In genomic region chr6:45430590-45431202, GRCh38 we compare ENCODE assay signal across 17 cellular contexts. TPM values are rescaled to one million over a fixed set of nuclear protein-coding genes. Genes with fewer than 3 reads are reported as not detected.
DNase-seq lines count a peak whose midpoint lies in the region; ATAC-seq and TF ChIP-seq lines count a peak whose summit lies in the region.
"Had no signal": no experiment of that assay in that cellular context is flagged by ENCODE, and none has a peak within 500 bp of the region (broad histone marks: within the 10 kb centered on the region; RNA-seq: fewer than 3 reads in every experiment).

No MANE protein-coding gene starts in this region.

- H3K4me1 Mint-ChIP-seq in CD4-positive, alpha-beta T cell (ENCODE audit: low read depth) = peaks cover 72% of the 10 kb centered on the region
- H3K4me1 Mint-ChIP-seq: brain had no signal

- CTCF ChIA-PET in CD4-positive, alpha-beta T cell (lab: Charles Lee) = interaction anchor here (1.0 to 1.2 kb wide), 2 partner anchors 11 to 65 kb away, joined by 3 read pairs; no protein-coding TSS in a partner anchor
- CTCF ChIA-PET in PC-9 (lab: Charles Lee) = no interaction called here

- peak overlapping the region; percentile 15 for H3K27ac Mint-ChIP-seq in CD4-positive, alpha-beta T cell
- H3K27ac Mint-ChIP-seq: brain had no signal

- H3K9me2 ChIP-seq in PC-9 (ENCODE audit: insufficient read depth) = no peaks in the 10 kb centered on the region

- no peaks in the 10 kb centered on the region for H3F3A ChIP-seq in PC-9 (ENCODE audit: insufficient read depth, low read depth)

- H3K36me3 ChIP-seq in DND-41 (ENCODE audit: insufficient read depth, low read length) = peaks cover 14% of the 10 kb centered on the region
- H3K36me3 ChIP-seq in SJCRH30 = peaks cover 65% of the 10 kb centered on the region
- H3K36me3 ChIP-seq in PC-9 (ENCODE audit: low read depth) = peaks cover 5% of the 10 kb centered on the region
- H3K36me3 ChIP-seq: thyroid gland had no signal

- no peaks in the 10 kb centered on the region for H3K9me3 ChIP-seq in CD4-positive, alpha-beta T cell (ENCODE audit: control insufficient read depth, low read length)
- H3K9me3 ChIP-seq in DND-41 (ENCODE audit: insufficient read depth, low read length, severe bottlenecking) = no peaks in the 10 kb centered on the region
- H3K9me3 ChIP-seq in SJCRH30 (replicated peaks) = no peaks in the 10 kb centered on the region
- H3K9me3 ChIP-seq in PC-9 (ENCODE audit: insufficient read depth, low read depth) = no peaks in the 10 kb centered on the region
- H3K9me3 ChIP-seq: thyroid gland had no signal

- no peak overlapping the region for H3K9ac ChIP-seq in DND-41 (ENCODE audit: low read depth, low read length)

- peaks cover 16% of the 10 kb centered on the region; the same call in 1 of the 2 replicates for H3K79me2 ChIP-seq in DND-41 (ENCODE audit: insufficient read depth, low read length)
- no peaks in the 10 kb centered on the region for H3K79me2 ChIP-seq in PC-9 (ENCODE audit: low read depth)

- no peaks in the 10 kb centered on the region for H3K9me3 Mint-ChIP-seq in CD4-positive, alpha-beta T cell
- H3K9me3 Mint-ChIP-seq: brain had no signal

- no peak for TF ChIP-seq CTCF in CD4-positive, alpha-beta T cell (IDR thresholded peaks at IDR 0.05)
- TF ChIP-seq CTCF in DND-41 (IDR thresholded peaks at IDR 0.05; ENCODE audit: borderline replicate concordance, extremely low read depth, low read length, poor library complexity, severe bottlenecking) (no peak), PC-9 (conservative IDR thresholded peaks at IDR 0.05) (no peak)

- no peak overlapping the region for H3K4me3 Mint-ChIP-seq in CD4-positive, alpha-beta T cell
- H3K4me3 Mint-ChIP-seq: brain had no signal

- H2AFZ ChIP-seq in DND-41 (ENCODE audit: low read depth, low read length) (no peak overlapping the region), PC-9 (no peak overlapping the region)

- H4K20me1 ChIP-seq in DND-41 (ENCODE audit: insufficient read depth, low read length) = no peaks in the 10 kb centered on the region
- H4K20me1 ChIP-seq in PC-9 (ENCODE audit: insufficient read depth) = no peaks in the 10 kb centered on the region

- ATAC-seq in CD4-positive, alpha-beta T cell (ENCODE audit: poor library complexity) = no peak
- ATAC-seq in DND-41 (ENCODE audit: insufficient read depth, low read depth) (no peak), GM21515 (IDR thresholded peaks at IDR 0.05; ENCODE audit: unreplicated experiment) (no peak)

- no peak overlapping the region for H3K4me2 ChIP-seq in DND-41 (ENCODE audit: insufficient read depth, low read length)
- no peak overlapping the region for H3K4me2 ChIP-seq in PC-9

- no TSS peak for BruUV-seq in PC-9 (replicated peaks; lab: Mats Ljungman, UMichigan)

- no peak for DNase-seq in CD4-positive, alpha-beta T cell
- DNase-seq in DND-41 (no peak), SJCRH30 (peak; percentile 39 to 72), left kidney (ENCODE audit: low read depth, low spot score) (peak; percentile 15), iPS-NIHi7 (ENCODE audit: extremely low spot score) (no peak), PC-9 (no peak)
- DNase-seq: activated naive CD4-positive, alpha-beta T cell treated with anti-CD3 and anti-CD28 coated beads, Interleukin-2, amount 50 U/mL, for 16 hours; cortex of kidney; GOT3; NCI-H1105 treated with DMSO at 0.1 percent for 48 hours; NK-92 treated with Interleukin-12 subunit alpha and Interleukin-12 subunit beta, amount 100 ng/mL, for 24 hours; posterior cingulate gyrus; small intestine; SW 1271; thyroid gland had no signal

- H3K36me3 Mint-ChIP-seq in CD4-positive, alpha-beta T cell (ENCODE audit: low read depth) = peaks cover 6% of the 10 kb centered on the region
- H3K36me3 Mint-ChIP-seq: brain had no signal

- intact Hi-C loops in CD4-positive, alpha-beta T cell (cut with DNase I, micrococcal nuclease) = loop anchor here in 1 of 2 experiments (5.0 kb wide), 1 partner anchor 67 kb away; no protein-coding TSS in a partner anchor
- intact Hi-C loops in PC-9 (cut with micrococcal nuclease; ENCODE audit: unreplicated experiment) = no loop called here

- H3K4me3 ChIP-seq in DND-41 (ENCODE audit: low read depth in 1 of 2, low read length in 2 of 2) (no peak overlapping the region), SJCRH30 (no peak overlapping the region), PC-9 (no peak overlapping the region)
- H3K4me3 ChIP-seq: thyroid gland had no signal

- POLR2A ChIA-PET in CD4-positive, alpha-beta T cell (lab: Charles Lee) = interaction anchor here (0.6 to 1.0 kb wide), 2 partner anchors 11 to 499 kb away, joined by 3 read pairs; no protein-coding TSS in a partner anchor
- POLR2A ChIA-PET in PC-9 (lab: Charles Lee; ENCODE audit: unreplicated experiment) = no interaction called here

- no peaks in the 10 kb centered on the region for H3K27me3 ChIP-seq in CD4-positive, alpha-beta T cell (ENCODE audit: control insufficient read depth, insufficient read depth, low read length)
- H3K27me3 ChIP-seq in DND-41 (ENCODE audit: insufficient read depth, low read length, poor library complexity) (no peaks in the 10 kb centered on the region), SJCRH30 (no peaks in the 10 kb centered on the region), PC-9 (ENCODE audit: insufficient read depth, low read depth) (no peaks in the 10 kb centered on the region)
- H3K27me3 ChIP-seq: thyroid gland had no signal

- no peaks in the 10 kb centered on the region for H3K27me3 Mint-ChIP-seq in CD4-positive, alpha-beta T cell

- H3K4me1 ChIP-seq in DND-41 (ENCODE audit: insufficient read depth, low read length) = peaks cover 85% of the 10 kb centered on the region
- H3K4me1 ChIP-seq in SJCRH30 = peaks cover 38% of the 10 kb centered on the region
- no peaks in the 10 kb centered on the region for H3K4me1 ChIP-seq in PC-9 (replicated peaks; ENCODE audit: insufficient read depth)

- no peak overlapping the region for H3K27ac ChIP-seq in CD4-positive, alpha-beta T cell (ENCODE audit: low read depth, low read length)
- H3K27ac ChIP-seq in DND-41 (ENCODE audit: low read length) (peak overlapping the region; percentile 2; the same call in 1 of the 2 replicates), SJCRH30 (no peak overlapping the region; the same call in 1 of the 2 replicates), PC-9 (no peak overlapping the region)
- H3K27ac ChIP-seq: thyroid gland had no signal

RNA-seq across cellular contexts. Expression of gene SUPT3H, which starts 53.0 kb away (rescaled TPM):
- total RNA-seq in CD4-positive, alpha-beta T cell = 10 to 100 TPM in 1 of 2 experiments, 1 to 10 TPM in 1; 8.9 to 10.5 TPM
- 10.3 and 15.8 TPM in 2 replicates for total RNA-seq in SJCRH30 (2014; rRNA removed; shearing (Covaris generic))
- total RNA-seq in PC-9 (2021) = 9.0 and 9.2 TPM in 2 replicates

Comparison
In these comparisons a context has a peak if more than half of its experiments do, and no peak if none do; other contexts are left out.
1. DNase-seq: peak in SJCRH30 (2 of 2) and left kidney (single experiment); none in CD4-positive, alpha-beta T cell (0 of 10), DND-41 (single experiment), iPS-NIHi7 (single experiment) and PC-9 (0 of 2).